29 cellular contexts compared by ENCODE assay signal in the genomic region with DNA sequence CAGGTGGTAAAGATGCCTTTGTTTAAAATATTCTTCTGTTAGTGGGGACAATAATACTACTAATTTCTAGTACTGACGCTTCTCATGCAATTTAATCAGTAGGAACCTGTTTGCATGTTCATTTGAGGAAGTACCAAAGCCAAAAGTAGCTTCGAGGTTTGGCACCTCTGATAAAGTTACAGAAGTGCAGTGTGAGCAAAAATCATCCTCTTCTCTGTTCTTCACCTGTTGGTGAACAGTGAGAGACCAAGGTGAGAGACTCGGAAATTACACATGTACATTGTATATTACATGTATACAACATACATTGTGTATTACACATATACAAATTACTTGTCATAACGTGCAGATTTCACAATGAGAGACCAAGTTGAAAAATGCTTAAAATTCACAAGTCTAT.
"Had no signal": no experiment of that assay in that cellular context is flagged by ENCODE, and none has a peak within 500 bp of the region (broad histone marks: within the 10 kb centered on the region; RNA-seq: fewer than 3 reads in every experiment).

No MANE protein-coding gene starts in this region.

- H3K4me3 Mint-ChIP-seq: activated CD4-positive, alpha-beta memory T cell treated with anti-CD3 and anti-CD28 coated beads, Interleukin-2, amount 10 ng/mL, durations not matched to agents 7 days and 5 days; activated CD4-positive, alpha-beta T cell treated with anti-CD3 and anti-CD28 coated beads, Interleukin-2, amount 10 ng/mL, durations not matched to agents 7 days and 5 days; activated naive CD4-positive, alpha-beta T cell treated with anti-CD3 and anti-CD28 coated beads, Interleukin-2, amount 10 ng/mL, durations not matched to agents 7 days and 5 days; activated naive CD8-positive, alpha-beta T cell treated with anti-CD3 and anti-CD28 coated beads, Interleukin-2, amount 10 ng/mL, durations not matched to agents 7 days and 5 days; activated T-cell treated with anti-CD3 and anti-CD28 coated beads, Interleukin-2, amount 50 U/mL, for 4 hours; brain; T-helper 17 cell; T-helper 2 cell treated with Interferon-gamma antibody and Interleukin-4, amounts not matched to agents 5 μg/mL and 100 μg/mL, for 36 hours had no signal

- ATAC-seq: activated naive CD4-positive, alpha-beta T cell treated with anti-CD3 and anti-CD28 coated beads, Interleukin-2, amount 50 U/mL, for 72 hours; activated T-cell treated with anti-CD3 and anti-CD28 coated beads, Interleukin-2, amount 50 U/mL, for 4 hours; gastroesophageal sphincter; heart right ventricle; T-helper 17 cell had no signal

- H3K4me1 Mint-ChIP-seq: activated CD4-positive, alpha-beta T cell treated with anti-CD3 and anti-CD28 coated beads, Interleukin-2, amount 10 ng/mL, durations not matched to agents 7 days and 5 days; activated naive CD4-positive, alpha-beta T cell treated with anti-CD3 and anti-CD28 coated beads, Interleukin-2, amount 10 ng/mL, durations not matched to agents 7 days and 5 days; activated naive CD8-positive, alpha-beta T cell treated with anti-CD3 and anti-CD28 coated beads, Interleukin-2, amount 10 ng/mL, durations not matched to agents 7 days and 5 days; T-helper 17 cell had no signal

- FAIRE-seq: endometrium, endothelial cell of umbilical vein had no signal

- H3K4me1 ChIP-seq: ascending aorta, breast epithelium, colonic mucosa, esophagus squamous epithelium, gastroesophageal sphincter, heart right ventricle had no signal

- H3K9me3 Mint-ChIP-seq: activated CD4-positive, alpha-beta memory T cell treated with anti-CD3 and anti-CD28 coated beads, Interleukin-2, amount 10 ng/mL, durations not matched to agents 7 days and 5 days; activated naive CD4-positive, alpha-beta T cell treated with anti-CD3 and anti-CD28 coated beads, Interleukin-2, amount 10 ng/mL, durations not matched to agents 7 days and 5 days; activated naive CD4-positive, alpha-beta T cell treated with anti-CD3 and anti-CD28 coated beads, Interleukin-2, amount 50 U/mL, for 72 hours; activated T-cell treated with anti-CD3 and anti-CD28 coated beads, Interleukin-2, amount 50 U/mL, for 4 hours; activated T-helper 2 cell treated with anti-CD3 and anti-CD28 coated beads, Interferon-gamma antibody, Interleukin-2, Interleukin-4, amounts not matched to agents 10 μg/mL and 5 μg/mL and 100 μg/mL, durations not matched to agents 14 hours and 24 hours and 36 hours; T-helper 2 cell treated with Interferon-gamma antibody and Interleukin-4, amounts not matched to agents 5 μg/mL and 100 μg/mL, for 36 hours had no signal

- H3K36me3 ChIP-seq: ascending aorta, breast epithelium, cardiac muscle cell, colonic mucosa, esophagus squamous epithelium, gastroesophageal sphincter, heart right ventricle had no signal

- H3K27me3 Mint-ChIP-seq: activated CD4-positive, alpha-beta memory T cell treated with anti-CD3 and anti-CD28 coated beads, Interleukin-2, amount 10 ng/mL, durations not matched to agents 7 days and 5 days had no signal

- H3K4me3 ChIP-seq: ascending aorta, breast epithelium, cardiac muscle cell, colonic mucosa, esophagus squamous epithelium, gastroesophageal sphincter, heart right ventricle had no signal

- H3K27ac ChIP-seq: ascending aorta, breast epithelium, cardiac muscle cell, colonic mucosa, epithelial cell of prostate, esophagus squamous epithelium, gastroesophageal sphincter, heart right ventricle had no signal

- DNase-seq: activated CD4-positive, alpha-beta memory T cell treated with anti-CD3 and anti-CD28 coated beads, Interleukin-2, amount 10 ng/mL, durations not matched to agents 7 days and 5 days; activated CD4-positive, alpha-beta T cell treated with anti-CD3 and anti-CD28 coated beads for 1 hour; activated CD4-positive, alpha-beta T cell treated with anti-CD3 and anti-CD28 coated beads for 4 hours; activated CD4-positive, alpha-beta T cell treated with anti-CD3 and anti-CD28 coated beads, Interleukin-2, amount 10 ng/mL, durations not matched to agents 7 days and 5 days; activated CD4-positive, alpha-beta T cell treated with anti-CD3 and anti-CD28 coated beads, Interleukin-2, amount 50 U/mL, for 4 hours; activated effector memory CD4-positive, alpha-beta T cell treated with anti-CD3 and anti-CD28 coated beads, Interleukin-2, amount 50 U/mL, for 16 hours; activated naive CD4-positive, alpha-beta T cell treated with anti-CD3 and anti-CD28 coated beads, Interleukin-2, amount 10 ng/mL, durations not matched to agents 7 days and 5 days; activated naive CD8-positive, alpha-beta T cell treated with anti-CD3 and anti-CD28 coated beads, Interleukin-2, amount 10 ng/mL, durations not matched to agents 7 days and 5 days; activated T-cell treated with anti-CD3 and anti-CD28 coated beads, Interleukin-2, amount 50 U/mL, for 4 hours; central memory CD4-positive, alpha-beta T cell; cerebellar nuclear complex; colonic mucosa; effector CD8-positive, alpha-beta T cell; esophagus squamous epithelium; foreskin melanocyte; heart right ventricle; T-helper 1 cell; T-helper 17 cell had no signal

- H3K27ac Mint-ChIP-seq: activated CD4-positive, alpha-beta memory T cell treated with anti-CD3 and anti-CD28 coated beads, Interleukin-2, amount 10 ng/mL, durations not matched to agents 7 days and 5 days; activated CD4-positive, alpha-beta T cell treated with anti-CD3 and anti-CD28 coated beads, Interleukin-2, amount 10 ng/mL, durations not matched to agents 7 days and 5 days; activated naive CD4-positive, alpha-beta T cell treated with anti-CD3 and anti-CD28 coated beads, Interleukin-2, amount 10 ng/mL, durations not matched to agents 7 days and 5 days; activated naive CD8-positive, alpha-beta T cell treated with anti-CD3 and anti-CD28 coated beads, Interleukin-2, amount 10 ng/mL, durations not matched to agents 7 days and 5 days; activated T-helper 2 cell treated with anti-CD3 and anti-CD28 coated beads, Interferon-gamma antibody, Interleukin-2, Interleukin-4, amounts not matched to agents 10 μg/mL and 5 μg/mL and 100 μg/mL, durations not matched to agents 14 hours and 24 hours and 36 hours; brain; T-helper 17 cell; T-helper 2 cell treated with Interferon-gamma antibody and Interleukin-4, amounts not matched to agents 5 μg/mL and 100 μg/mL, for 36 hours had no signal

- H3K9me3 ChIP-seq: ascending aorta, breast epithelium, colonic mucosa, esophagus squamous epithelium, gastroesophageal sphincter, heart right ventricle had no signal

- H3K27me3 ChIP-seq: ascending aorta, breast epithelium, cardiac muscle cell, colonic mucosa, esophagus squamous epithelium, gastroesophageal sphincter, heart right ventricle had no signal

- H3K36me3 Mint-ChIP-seq: activated naive CD4-positive, alpha-beta T cell treated with anti-CD3 and anti-CD28 coated beads, Interleukin-2, amount 10 ng/mL, durations not matched to agents 7 days and 5 days; activated naive CD4-positive, alpha-beta T cell treated with anti-CD3 and anti-CD28 coated beads, Interleukin-2, amount 50 U/mL, for 72 hours; activated naive CD8-positive, alpha-beta T cell treated with anti-CD3 and anti-CD28 coated beads, Interleukin-2, amount 10 ng/mL, durations not matched to agents 7 days and 5 days; brain had no signal
